Comparison of ENCODE assay signal across 21 cellular contexts in genomic region chr7:96034940-96035727, GRCh38.
DNase-seq lines count a peak whose midpoint lies in the region; ATAC-seq, FAIRE-seq and TF ChIP-seq lines count a peak whose summit lies in the region.
"Had no signal": no experiment of that assay in that cellular context is flagged by ENCODE, and none has a peak within 500 bp of the region (broad histone marks: within the 10 kb centered on the region; RNA-seq: fewer than 3 reads in every experiment).

No MANE protein-coding gene starts in this region.

- H3K9me3 ChIP-seq in endodermal cell (ENCODE audit: control insufficient read depth, low read length) (no peaks in the 10 kb centered on the region), small intestine (ENCODE audit: control insufficient read depth, low read depth) (no peaks in the 10 kb centered on the region)
- H3K9me3 ChIP-seq: ascending aorta, thoracic aorta had no signal

- no peak overlapping the region for H3K27ac ChIP-seq in endodermal cell (ENCODE audit: low read depth, low read length)
- H3K27ac ChIP-seq in small intestine (ENCODE audit: low read depth in 1 of 2, low read length in 1 of 2), result no peak overlapping the region
- H3K27ac ChIP-seq: ascending aorta, thoracic aorta, WERI-Rb-1 had no signal

- H3K4me3 Mint-ChIP-seq in endodermal cell, result no peak overlapping the region
- no peak overlapping the region for H3K4me3 Mint-ChIP-seq in activated T-cell treated with anti-CD3 and anti-CD28 coated beads, Interleukin-2, amount 50 U/mL, for 72 hours
- H3K4me3 Mint-ChIP-seq: CD4-positive, CD25-positive, alpha-beta regulatory T cell had no signal

- no peaks in the 10 kb centered on the region for H3K36me3 ChIP-seq in endodermal cell (ENCODE audit: control insufficient read depth, insufficient read depth, low read length)
- no peaks in the 10 kb centered on the region for H3K36me3 ChIP-seq in small intestine (ENCODE audit: control insufficient read depth in 2 of 2, insufficient read depth in 2 of 2, low read length in 2 of 2)
- H3K36me3 ChIP-seq: thoracic aorta, WERI-Rb-1 had no signal

- no peak for FAIRE-seq in small intestine (lab: Jason Lieb, UNC)
- no peak for FAIRE-seq in HTR-8/SVneo (lab: Jason Lieb, UNC)
- FAIRE-seq: A204.1, G401.6 had no signal

- no peak overlapping the region for H3K4me3 ChIP-seq in endodermal cell (ENCODE audit: low read length)
- H3K4me3 ChIP-seq in small intestine (ENCODE audit: low read depth in 1 of 2, low read length in 2 of 2), result no peak overlapping the region
- H3K4me3 ChIP-seq: ascending aorta, K562, thoracic aorta had no signal

- no peaks in the 10 kb centered on the region for H3K4me1 ChIP-seq in endodermal cell (ENCODE audit: control insufficient read depth, insufficient read depth, low read length)
- no peaks in the 10 kb centered on the region for H3K4me1 ChIP-seq in small intestine (ENCODE audit: control insufficient read depth in 2 of 2, insufficient read depth in 1 of 2, low read depth in 1 of 2, low read length in 1 of 2)
- H3K4me1 ChIP-seq: ascending aorta had no signal

- no peaks in the 10 kb centered on the region for H3K27me3 Mint-ChIP-seq in endodermal cell (ENCODE audit: insufficient read depth)
- peaks cover 8% of the 10 kb centered on the region for H3K27me3 Mint-ChIP-seq in activated T-cell treated with anti-CD3 and anti-CD28 coated beads, Interleukin-2, amount 50 U/mL, for 72 hours (ENCODE audit: low read depth)

- no peaks in the 10 kb centered on the region for H3K9me3 Mint-ChIP-seq in endodermal cell
- no peaks in the 10 kb centered on the region for H3K9me3 Mint-ChIP-seq in activated T-cell treated with anti-CD3 and anti-CD28 coated beads, Interleukin-2, amount 50 U/mL, for 72 hours

- no peak for ATAC-seq in activated CD4-positive, CD25-positive, alpha-beta regulatory T cell treated with anti-CD3 and anti-CD28 coated beads, Interleukin-2, amount 50 U/mL, for 24 hours
- no peak for ATAC-seq in activated T-cell treated with anti-CD3 and anti-CD28 coated beads, Interleukin-2, amount 50 U/mL, for 72 hours (replicated peaks in 1 of 2)
- ATAC-seq: K562, left ventricle myocardium superior, PC-3 had no signal

- no peak for TF ChIP-seq CTCF in endodermal cell (conservative IDR thresholded peaks at IDR 0.05)

- DNase-seq in Ammon's horn (ENCODE audit: low spot score) (peak; percentile 35), NCI-H1417 (lab: John Stamatoyannopoulos, UW) (peak; percentile 80 to 98 (median 86)), NCI-H2196 treated with DMSO at 0.1 percent for 48 hours (lab: John Stamatoyannopoulos, UW; ENCODE audit: unreplicated experiment) (peak; percentile 45), endodermal cell (no peak), small intestine (no peak), HTR-8/SVneo (ENCODE audit: insufficient read length, low spot score) (no peak)
- no peak for DNase-seq in activated T-cell treated with anti-CD3 and anti-CD28 coated beads, Interleukin-2, amount 50 U/mL, for 72 hours
- DNase-seq: activated effector memory CD4-positive, alpha-beta T cell treated with anti-CD3 and anti-CD28 coated beads, Interleukin-2, amount 50 U/mL, for 16 hours; CD4-positive, CD25-positive, alpha-beta regulatory T cell; cortex of kidney; left ventricle myocardium superior; NCI-H1436; PC-3; stimulated activated CD4-positive, alpha-beta T cell treated with anti-CD3 and anti-CD28 coated beads, Interleukin-1b, Interleukin-23, amount 100 ng/mL, for 48 hours; WERI-Rb-1 had no signal

- H3K9ac ChIP-seq in endodermal cell (ENCODE audit: extremely low read depth, low read length, poor library complexity, severe bottlenecking), result no peak overlapping the region

- WGBS in endodermal cell (ENCODE audit: insufficient coverage in 1 of 2, insufficient read length in 1 of 2), 2 experiments, result 92 to 95% methylated on average over 8 to 11 of the region's 11 CpGs
- WGBS in small intestine, 3 donors, result 75 to 82% (median 76%) methylated on average over 11 of the region's 11 CpGs

- H3K4me1 Mint-ChIP-seq in endodermal cell, result no peaks in the 10 kb centered on the region
- H3K4me1 Mint-ChIP-seq in activated T-cell treated with anti-CD3 and anti-CD28 coated beads, Interleukin-2, amount 50 U/mL, for 72 hours (ENCODE audit: low read depth), result no peaks in the 10 kb centered on the region
- H3K4me1 Mint-ChIP-seq: CD4-positive, CD25-positive, alpha-beta regulatory T cell had no signal

- peaks cover 6% of the 10 kb centered on the region for H3K36me3 Mint-ChIP-seq in endodermal cell (ENCODE audit: low read depth)
- H3K36me3 Mint-ChIP-seq in activated T-cell treated with anti-CD3 and anti-CD28 coated beads, Interleukin-2, amount 50 U/mL, for 72 hours (ENCODE audit: insufficient read depth in 2 of 2), result no peaks in the 10 kb centered on the region
- H3K36me3 Mint-ChIP-seq: CD4-positive, CD25-positive, alpha-beta regulatory T cell had no signal

- no peaks in the 10 kb centered on the region for H3K27me3 ChIP-seq in endodermal cell (ENCODE audit: control insufficient read depth, insufficient read depth, low read length, poor library complexity, severe bottlenecking)
- H3K27me3 ChIP-seq in small intestine (ENCODE audit: control insufficient read depth in 2 of 2, insufficient read depth in 2 of 2, low read length in 2 of 2), result peaks cover 0 to 2% of the 10 kb centered on the region in 2 donors
- H3K27me3 ChIP-seq: ascending aorta had no signal

- H3K27ac Mint-ChIP-seq in endodermal cell, result peak overlapping the region; percentile 36
- H3K27ac Mint-ChIP-seq in activated T-cell treated with anti-CD3 and anti-CD28 coated beads, Interleukin-2, amount 50 U/mL, for 72 hours, result no peak overlapping the region
- H3K27ac Mint-ChIP-seq: CD4-positive, CD25-positive, alpha-beta regulatory T cell had no signal

Comparison
In these comparisons a context has a peak if more than half of its experiments do, and no peak if none do; other contexts are left out.
1. DNase-seq: peak in Ammon's horn (single experiment), NCI-H1417 (3 of 3) and NCI-H2196 treated with DMSO at 0.1 percent for 48 hours (single experiment); none in endodermal cell (single experiment), small intestine (single experiment), HTR-8/SVneo (single experiment) and activated T-cell treated with anti-CD3 and anti-CD28 coated beads, Interleukin-2, amount 50 U/mL, for 72 hours (0 of 2).